In the genomic region with DNA sequence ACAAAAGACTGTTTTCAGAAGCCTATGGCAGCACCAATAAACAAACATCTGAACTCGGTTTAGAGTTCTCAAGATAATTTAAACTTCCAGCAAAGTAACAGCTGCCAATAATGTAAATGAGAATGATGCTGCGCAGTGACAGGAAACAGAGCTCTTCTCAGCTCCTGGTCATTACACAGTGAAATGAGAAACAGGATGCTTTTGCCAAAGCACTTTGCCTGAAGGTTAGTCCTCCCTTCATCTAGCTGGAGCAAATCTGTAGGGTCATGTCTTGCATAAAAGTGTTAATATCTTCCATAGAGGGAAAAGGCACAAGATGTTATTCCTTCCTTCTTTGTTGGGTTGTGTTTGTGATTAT, we compare ENCODE assay signal across 8 cellular contexts.
A peak's percentile ranks its signal among the peaks of the same experiment; 100 is the strongest.
DNase-seq lines count a peak whose midpoint lies in the region; ATAC-seq, FAIRE-seq and TF ChIP-seq lines count a peak whose summit lies in the region.

No MANE protein-coding gene starts in this region.

- H3K27ac ChIP-seq in temporal lobe (ENCODE audit: low read depth, low read length): peak overlapping the region; percentile 92

- H3K9me3 Mint-ChIP-seq in activated CD4-positive, alpha-beta T cell treated with anti-CD3 and anti-CD28 coated beads, Interleukin-2, amount 10 ng/mL, durations not matched to agents 24 days and 14 days: no peaks in the 10 kb centered on the region
- H3K9me3 Mint-ChIP-seq in endothelial cell (ENCODE audit: unreplicated experiment): no peaks in the 10 kb centered on the region

- intact Hi-C loops in activated CD4-positive, alpha-beta T cell treated with anti-CD3 and anti-CD28 coated beads, Interleukin-2, amount 10 ng/mL, durations not matched to agents 24 days and 14 days (cut with micrococcal nuclease): loop anchor here (1.0 to 5.0 kb wide), 4 partner anchors 40 to 495 kb away; no protein-coding TSS in a partner anchor

- TF ChIP-seq CTCF in endothelial cell (IDR thresholded peaks at IDR 0.05; ENCODE audit: unreplicated experiment): no peak

- FAIRE-seq in RCC 7860 (lab: Jason Lieb, UNC): no peak

- H3K27me3 Mint-ChIP-seq in activated CD4-positive, alpha-beta T cell treated with anti-CD3 and anti-CD28 coated beads, Interleukin-2, amount 10 ng/mL, durations not matched to agents 24 days and 14 days: peaks cover 23% of the 10 kb centered on the region
- H3K27me3 Mint-ChIP-seq in endothelial cell (ENCODE audit: unreplicated experiment): peaks cover 10% of the 10 kb centered on the region

- peak overlapping the region; percentile 85 for H3K4me3 Mint-ChIP-seq in activated CD4-positive, alpha-beta T cell treated with anti-CD3 and anti-CD28 coated beads, Interleukin-2, amount 10 ng/mL, durations not matched to agents 24 days and 14 days
- peak overlapping the region; percentile 99 for H3K4me3 Mint-ChIP-seq in endothelial cell (ENCODE audit: unreplicated experiment)

- H3K27ac Mint-ChIP-seq in activated CD4-positive, alpha-beta T cell treated with anti-CD3 and anti-CD28 coated beads, Interleukin-2, amount 10 ng/mL, durations not matched to agents 24 days and 14 days: peak overlapping the region; percentile 81
- H3K27ac Mint-ChIP-seq in endothelial cell (ENCODE audit: unreplicated experiment): peak overlapping the region; percentile 100

- no peak for DNase-seq in activated CD4-positive, alpha-beta T cell treated with anti-CD3 and anti-CD28 coated beads, Interleukin-2, amount 10 ng/mL, durations not matched to agents 24 days and 14 days
- no peak for DNase-seq in activated CD4-positive, alpha-beta T cell treated with anti-CD3 and anti-CD28 coated beads, Interleukin-2, amount 50 U/mL, for 4 hours
- DNase-seq in endothelial cell (ENCODE audit: low spot score) (no peak), putamen (ENCODE audit: low spot score) (no peak), RCC 7860 (ENCODE audit: low spot score) (no peak), NCI-H2196 treated with DMSO at 0.1 percent for 48 hours (lab: John Stamatoyannopoulos, UW; ENCODE audit: unreplicated experiment) (no peak)

- ATAC-seq in HG03196 (IDR thresholded peaks at IDR 0.05; ENCODE audit: unreplicated experiment): peak; percentile 15

- no peaks in the 10 kb centered on the region for H3K36me3 Mint-ChIP-seq in activated CD4-positive, alpha-beta T cell treated with anti-CD3 and anti-CD28 coated beads, Interleukin-2, amount 10 ng/mL, durations not matched to agents 24 days and 14 days (ENCODE audit: low read depth)
- peaks cover 9% of the 10 kb centered on the region for H3K36me3 Mint-ChIP-seq in endothelial cell (ENCODE audit: low read depth, unreplicated experiment)

- peaks cover 25% of the 10 kb centered on the region for H3K4me1 Mint-ChIP-seq in activated CD4-positive, alpha-beta T cell treated with anti-CD3 and anti-CD28 coated beads, Interleukin-2, amount 10 ng/mL, durations not matched to agents 24 days and 14 days
- H3K4me1 Mint-ChIP-seq in endothelial cell (ENCODE audit: unreplicated experiment): peaks cover 59% of the 10 kb centered on the region
